13 cellular contexts compared by ENCODE assay signal in the genomic region with DNA sequence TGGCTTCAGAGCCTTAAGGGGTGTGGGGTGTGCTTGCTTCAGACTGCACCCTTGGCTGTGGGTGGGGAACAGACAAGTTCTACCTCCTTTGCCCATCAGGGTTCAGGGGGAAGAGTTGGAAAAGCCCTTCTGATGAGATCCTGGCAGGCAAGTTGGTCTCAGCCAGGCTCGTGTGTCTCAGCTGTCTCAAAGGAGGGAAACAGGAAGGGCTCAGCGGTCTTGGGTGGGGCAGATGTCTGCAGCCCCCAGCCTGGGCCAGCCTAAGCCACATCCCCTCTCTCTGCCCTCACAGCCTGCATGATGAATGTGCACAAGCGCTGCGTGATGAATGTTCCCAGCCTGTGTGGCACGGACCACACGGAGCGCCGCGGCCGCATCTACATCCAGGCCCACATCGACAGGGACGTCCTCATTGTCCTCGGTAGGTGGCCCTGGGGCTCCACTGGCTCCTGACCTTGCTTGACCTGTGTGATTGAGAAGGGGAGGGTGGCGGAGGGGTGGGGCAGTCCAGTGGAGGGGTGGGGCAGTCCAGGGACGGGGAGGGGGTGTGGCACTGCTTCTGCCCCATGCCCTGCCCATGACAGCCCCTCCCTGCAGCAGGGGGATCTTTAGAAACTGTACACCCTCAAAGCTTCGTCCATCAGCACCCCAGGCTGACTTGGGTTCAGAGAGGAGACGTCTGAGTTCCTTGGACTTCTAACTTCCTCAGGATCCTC.
DNase-seq lines count a peak whose midpoint lies in the region; ATAC-seq and TF ChIP-seq lines count a peak whose summit lies in the region.
"Had no signal": no experiment of that assay in that cellular context is flagged by ENCODE, and none has a peak within 500 bp of the region (broad histone marks: within the 10 kb centered on the region; RNA-seq: fewer than 3 reads in every experiment).

No MANE protein-coding gene starts in this region.

- H2AFZ ChIP-seq in GM23338, result no peak overlapping the region

- intact Hi-C loops in A673 (cut with micrococcal nuclease; ENCODE audit: unreplicated experiment), result no loop called here

- H3K4me1 ChIP-seq in A673 (ENCODE audit: insufficient read depth, low read length, poor library complexity, severe bottlenecking) (peaks cover 22% of the 10 kb centered on the region), GM23338 (ENCODE audit: insufficient read depth) (no peaks in the 10 kb centered on the region)

- H3K79me2 ChIP-seq in GM23338 (replicated peaks; ENCODE audit: insufficient read depth), result no peaks in the 10 kb centered on the region

- BruUV-seq in A673 (replicated peaks; lab: Mats Ljungman, UMichigan), result no TSS peak

- TF ChIP-seq CTCF in A673 (conservative IDR thresholded peaks at IDR 0.05; ENCODE audit: low read depth, low read length) (no peak), GM23338 (conservative IDR thresholded peaks at IDR 0.05; ENCODE audit: low read depth in 2 of 2) (no peak)

- H3K4me3 ChIP-seq in A673 (ENCODE audit: low read depth, low read length, poor library complexity, severe bottlenecking) (no peak overlapping the region), GM23338 (no peak overlapping the region)
- H3K4me3 ChIP-seq: gastroesophageal sphincter had no signal

- H3K36me3 Mint-ChIP-seq in GM23338 (ENCODE audit: low read depth), result peaks cover 4% of the 10 kb centered on the region; the same call in 2 of the 3 replicates
- peaks cover 59% of the 10 kb centered on the region for H3K36me3 Mint-ChIP-seq in activated CD8-positive, alpha-beta T cell treated with anti-CD3 and anti-CD28 coated beads, Interleukin-2, amount 10 ng/mL, durations not matched to agents 7 days and 5 days (ENCODE audit: low read depth)

- no peaks in the 10 kb centered on the region for H3F3A ChIP-seq in GM23338 (replicated peaks; ENCODE audit: low read depth)

- no peaks in the 10 kb centered on the region for H3K27me3 ChIP-seq in A673 (replicated peaks; ENCODE audit: insufficient read depth, low read depth, low read length, poor library complexity)
- H3K27me3 ChIP-seq in GM23338 (ENCODE audit: insufficient read depth), result no peaks in the 10 kb centered on the region

- no peaks in the 10 kb centered on the region for H3K9me3 ChIP-seq in A673 (ENCODE audit: low read depth, low read length, poor library complexity, severe bottlenecking)
- H3K9me3 ChIP-seq: gastroesophageal sphincter had no signal

- POLR2A ChIA-PET in A673 (lab: Charles Lee; ENCODE audit: low non-redundant PET), result no interaction called here
- POLR2A ChIA-PET in activated CD8-positive, alpha-beta T cell treated with anti-CD3 and anti-CD28 coated beads, Interleukin-2, amount 10 ng/mL, durations not matched to agents 7 days and 5 days (lab: Charles Lee), result interaction anchor here (0.6 kb wide), 2 partner anchors 34 to 176 kb away, joined by 3 to 6 read pairs; no protein-coding TSS in a partner anchor

- TF ChIP-seq POLR2A in erythroblast (IDR thresholded peaks at IDR 0.05; ENCODE audit: low read length), result no peak

- no peak overlapping the region for H3K4me2 ChIP-seq in GM23338

- peak; percentile 47 for ATAC-seq in GM23338
- ATAC-seq in activated CD8-positive, alpha-beta T cell treated with anti-CD3 and anti-CD28 coated beads, Interleukin-2, amount 10 ng/mL, durations not matched to agents 7 days and 5 days, result peak; percentile 73
- no peak for ATAC-seq in HG02759 (IDR thresholded peaks at IDR 0.05; ENCODE audit: unreplicated experiment)
- ATAC-seq in HG03039 (IDR thresholded peaks at IDR 0.05; ENCODE audit: unreplicated experiment), result no peak
- ATAC-seq: gastroesophageal sphincter, left cardiac atrium had no signal

- peaks cover 24% of the 10 kb centered on the region for H3K36me3 ChIP-seq in A673 (ENCODE audit: insufficient read depth, low read length, poor library complexity, severe bottlenecking)
- no peaks in the 10 kb centered on the region for H3K36me3 ChIP-seq in GM23338 (ENCODE audit: insufficient read depth)
- H3K36me3 ChIP-seq: gastroesophageal sphincter had no signal

- peaks cover 8% of the 10 kb centered on the region for H3K27me3 Mint-ChIP-seq in GM23338 (ENCODE audit: insufficient read depth, low read depth, poor library complexity)
- H3K27me3 Mint-ChIP-seq in activated CD8-positive, alpha-beta T cell treated with anti-CD3 and anti-CD28 coated beads, Interleukin-2, amount 10 ng/mL, durations not matched to agents 7 days and 5 days (ENCODE audit: low read depth), result no peaks in the 10 kb centered on the region

- H3K27ac ChIP-seq in A673 (ENCODE audit: low read depth, low read length, poor library complexity, severe bottlenecking) (peak overlapping the region; percentile 57), GM23338 (ENCODE audit: low read depth) (no peak overlapping the region)
- H3K27ac ChIP-seq: gastroesophageal sphincter had no signal

- no peak overlapping the region for H3K27ac Mint-ChIP-seq in GM23338
- H3K27ac Mint-ChIP-seq in activated CD8-positive, alpha-beta T cell treated with anti-CD3 and anti-CD28 coated beads, Interleukin-2, amount 10 ng/mL, durations not matched to agents 7 days and 5 days, result peak overlapping the region; percentile 91

- peaks cover 7% of the 10 kb centered on the region; the same call in 2 of the 3 replicates for H3K9me3 Mint-ChIP-seq in GM23338
- H3K9me3 Mint-ChIP-seq in activated CD8-positive, alpha-beta T cell treated with anti-CD3 and anti-CD28 coated beads, Interleukin-2, amount 10 ng/mL, durations not matched to agents 7 days and 5 days (ENCODE audit: insufficient read depth), result no peaks in the 10 kb centered on the region
- H3K9me3 Mint-ChIP-seq: neural crest cell had no signal

- no peaks in the 10 kb centered on the region for H4K20me1 ChIP-seq in GM23338 (replicated peaks; ENCODE audit: insufficient read depth)

- DNase-seq in A673 (ENCODE audit: low spot score) (no peak), GM23338 (ENCODE audit: low spot score) (no peak), erythroblast (lab: John Stamatoyannopoulos, UW) (peak; percentile 8 to 9), 8988T (no peak), NCI-H69 (lab: John Stamatoyannopoulos, UW) (no peak)
- DNase-seq in activated CD8-positive, alpha-beta T cell treated with anti-CD3 and anti-CD28 coated beads, Interleukin-2, amount 10 ng/mL, durations not matched to agents 7 days and 5 days, result peak; percentile 75
- DNase-seq: left cardiac atrium, NCI-H510A, Right ventricle myocardium superior had no signal

- no peaks in the 10 kb centered on the region; the same call in 1 of the 2 replicates for H3K9me2 ChIP-seq in GM23338 (ENCODE audit: insufficient read depth)

- peaks cover 3% of the 10 kb centered on the region; the same call in 1 of the 3 replicates for H3K4me1 Mint-ChIP-seq in GM23338
- peaks cover 68% of the 10 kb centered on the region for H3K4me1 Mint-ChIP-seq in activated CD8-positive, alpha-beta T cell treated with anti-CD3 and anti-CD28 coated beads, Interleukin-2, amount 10 ng/mL, durations not matched to agents 7 days and 5 days (ENCODE audit: low read depth)
- H3K4me1 Mint-ChIP-seq: neural crest cell had no signal

- H3K4me3 Mint-ChIP-seq in GM23338, result no peak overlapping the region
- peak overlapping the region; percentile 66 for H3K4me3 Mint-ChIP-seq in activated CD8-positive, alpha-beta T cell treated with anti-CD3 and anti-CD28 coated beads, Interleukin-2, amount 10 ng/mL, durations not matched to agents 7 days and 5 days
- H3K4me3 Mint-ChIP-seq: neural crest cell had no signal

- CTCF ChIA-PET in A673 (lab: Charles Lee), result interaction anchor here (0.6 to 1.9 kb wide), 5 partner anchors 20 to 431 kb away, joined by 4 to 22 read pairs (median 8); no protein-coding TSS in a partner anchor
- CTCF ChIA-PET in activated CD8-positive, alpha-beta T cell treated with anti-CD3 and anti-CD28 coated beads, Interleukin-2, amount 10 ng/mL, durations not matched to agents 7 days and 5 days (lab: Charles Lee), result interaction anchor here (0.9 to 5.2 kb wide), 13 partner anchors 13 to 469 kb away, joined by 3 to 126 read pairs (median 5); no protein-coding TSS in a partner anchor

TF ChIP-seq in GM23338, 12 proteins besides CTCF, POLR2A, EP300 and RAD21:
- TF ChIP-seq EZH2 (IDR thresholded peaks at IDR 0.05; ENCODE audit: low read depth, unreplicated experiment) (no peak), CREB1 (CRISPR knock-in tag; IDR thresholded peaks at IDR 0.05; ENCODE audit: low read depth) (no peak), EZH2phosphoT487 (IDR thresholded peaks at IDR 0.05; ENCODE audit: unreplicated experiment) (no peak)
- TF ChIP-seq, protein P1, sequence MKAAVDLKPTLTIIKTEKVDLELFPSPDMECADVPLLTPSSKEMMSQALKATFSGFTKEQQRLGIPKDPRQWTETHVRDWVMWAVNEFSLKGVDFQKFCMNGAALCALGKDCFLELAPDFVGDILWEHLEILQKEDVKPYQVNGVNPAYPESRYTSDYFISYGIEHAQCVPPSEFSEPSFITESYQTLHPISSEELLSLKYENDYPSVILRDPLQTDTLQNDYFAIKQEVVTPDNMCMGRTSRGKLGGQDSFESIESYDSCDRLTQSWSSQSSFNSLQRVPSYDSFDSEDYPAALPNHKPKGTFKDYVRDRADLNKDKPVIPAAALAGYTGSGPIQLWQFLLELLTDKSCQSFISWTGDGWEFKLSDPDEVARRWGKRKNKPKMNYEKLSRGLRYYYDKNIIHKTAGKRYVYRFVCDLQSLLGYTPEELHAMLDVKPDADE (IDR thresholded peaks at IDR 0.05), result no peak
- TF ChIP-seq, protein P2, sequence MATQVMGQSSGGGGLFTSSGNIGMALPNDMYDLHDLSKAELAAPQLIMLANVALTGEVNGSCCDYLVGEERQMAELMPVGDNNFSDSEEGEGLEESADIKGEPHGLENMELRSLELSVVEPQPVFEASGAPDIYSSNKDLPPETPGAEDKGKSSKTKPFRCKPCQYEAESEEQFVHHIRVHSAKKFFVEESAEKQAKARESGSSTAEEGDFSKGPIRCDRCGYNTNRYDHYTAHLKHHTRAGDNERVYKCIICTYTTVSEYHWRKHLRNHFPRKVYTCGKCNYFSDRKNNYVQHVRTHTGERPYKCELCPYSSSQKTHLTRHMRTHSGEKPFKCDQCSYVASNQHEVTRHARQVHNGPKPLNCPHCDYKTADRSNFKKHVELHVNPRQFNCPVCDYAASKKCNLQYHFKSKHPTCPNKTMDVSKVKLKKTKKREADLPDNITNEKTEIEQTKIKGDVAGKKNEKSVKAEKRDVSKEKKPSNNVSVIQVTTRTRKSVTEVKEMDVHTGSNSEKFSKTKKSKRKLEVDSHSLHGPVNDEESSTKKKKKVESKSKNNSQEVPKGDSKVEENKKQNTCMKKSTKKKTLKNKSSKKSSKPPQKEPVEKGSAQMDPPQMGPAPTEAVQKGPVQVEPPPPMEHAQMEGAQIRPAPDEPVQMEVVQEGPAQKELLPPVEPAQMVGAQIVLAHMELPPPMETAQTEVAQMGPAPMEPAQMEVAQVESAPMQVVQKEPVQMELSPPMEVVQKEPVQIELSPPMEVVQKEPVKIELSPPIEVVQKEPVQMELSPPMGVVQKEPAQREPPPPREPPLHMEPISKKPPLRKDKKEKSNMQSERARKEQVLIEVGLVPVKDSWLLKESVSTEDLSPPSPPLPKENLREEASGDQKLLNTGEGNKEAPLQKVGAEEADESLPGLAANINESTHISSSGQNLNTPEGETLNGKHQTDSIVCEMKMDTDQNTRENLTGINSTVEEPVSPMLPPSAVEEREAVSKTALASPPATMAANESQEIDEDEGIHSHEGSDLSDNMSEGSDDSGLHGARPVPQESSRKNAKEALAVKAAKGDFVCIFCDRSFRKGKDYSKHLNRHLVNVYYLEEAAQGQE (IDR thresholded peaks at IDR 0.05; ENCODE audit: unreplicated experiment), result no peak

Comparison
In these comparisons a context has a peak if more than half of its experiments do, and no peak if none do; other contexts are left out.
1. DNase-seq: peak in activated CD8-positive, alpha-beta T cell treated with anti-CD3 and anti-CD28 coated beads, Interleukin-2, amount 10 ng/mL, durations not matched to agents 7 days and 5 days (single experiment) and erythroblast (2 of 2); none in A673 (single experiment), GM23338 (single experiment), 8988T (single experiment) and NCI-H69 (single experiment).
2. ATAC-seq: peak in GM23338 (single experiment) and activated CD8-positive, alpha-beta T cell treated with anti-CD3 and anti-CD28 coated beads, Interleukin-2, amount 10 ng/mL, durations not matched to agents 7 days and 5 days (single experiment); none in HG02759 (single experiment) and HG03039 (single experiment).